Comparison of ENCODE assay signal across 31 cellular contexts in genomic region chr19:31834070-31834469, GRCh38.
DNase-seq lines count a peak whose midpoint lies in the region; FAIRE-seq and TF ChIP-seq lines count a peak whose summit lies in the region.
"Had no signal": no experiment of that assay in that cellular context is flagged by ENCODE, and none has a peak within 500 bp of the region (broad histone marks: within the 10 kb centered on the region; RNA-seq: fewer than 3 reads in every experiment).

No MANE protein-coding gene starts in this region.

- POLR2A ChIA-PET in HEK293 (lab: Yijun Ruan, JAX), result no interaction called here

- no peak for TF ChIP-seq CTCF in HEK293 (tag by site-specific recombination; IDR thresholded peaks at IDR 0.05)

- H3K36me3 ChIP-seq in HEK293 (ENCODE audit: control insufficient read depth in 2 of 2, insufficient read depth in 1 of 2, low read length in 2 of 2), result no peaks in the 10 kb centered on the region
- H3K36me3 ChIP-seq: BE2C; BLaER1; BLaER1 treated with 17β-estradiol and CSF1 and Interleukin-3, amounts not matched to agents 10 nM and 100 nM had no signal

- no peaks in the 10 kb centered on the region for H3K4me1 ChIP-seq in HEK293 (ENCODE audit: control insufficient read depth, insufficient read depth, low read length)
- H3K4me1 ChIP-seq: A549, BE2C, Caco-2 had no signal

- no peak overlapping the region for H3K4me3 ChIP-seq in HEK293 (ENCODE audit: low read depth, low read length)
- H3K4me3 ChIP-seq: A549; BLaER1; BLaER1 treated with 17β-estradiol and CSF1 and Interleukin-3, amounts not matched to agents 10 nM and 100 nM had no signal

- FAIRE-seq in GM18507 (lab: Jason Lieb, UNC), result peak; percentile 36
- FAIRE-seq: A204.1, D721Med had no signal

- CTCF ChIA-PET in HEK293 (lab: Yijun Ruan, JAX), result no interaction called here

- H3K27ac ChIP-seq in HEK293 (ENCODE audit: extremely low read depth, low read depth, low read length), result no peak overlapping the region
- H3K27ac ChIP-seq: 22Rv1; A549; BLaER1; BLaER1 treated with 17β-estradiol and CSF1 and Interleukin-3, amounts not matched to agents 10 nM and 100 nM; C4-2B had no signal

- H3K9me3 ChIP-seq in HEK293 (ENCODE audit: control insufficient read depth, insufficient read depth, low read depth, low read length), result peaks cover 16% of the 10 kb centered on the region

- no peak for DNase-seq in GM18507 (ENCODE audit: extremely low spot score, insufficient read length, low read depth)
- DNase-seq in dermis blood vessel endothelial cell, result no peak
- no peak for DNase-seq in occipital lobe (lab: John Stamatoyannopoulos, UW)
- DNase-seq: 8988T; ACHN; AML-193; BE2C; C1 segment of cervical spinal cord; Caco-2; Calu3; CD4-positive, alpha-beta memory T cell; CD4-positive, alpha-beta T cell; CD4-positive, CD25-positive, alpha-beta regulatory T cell; CD8-positive, alpha-beta memory T cell; CD8-positive, alpha-beta T cell; COR-L47; DMS 273 treated with DMSO at 0.1 percent for 48 hours; DMS153; DMS53; DMS79; DMS79 treated with DMSO at 0.1 percent for 48 hours; DND-41; EL had no signal

TF ChIP-seq in HEK293, 187 proteins besides CTCF, POLR2A, EP300 and RAD21:
- no peak for TF ChIP-seq ZFP41 (tag by site-specific recombination; IDR thresholded peaks at IDR 0.05; ENCODE audit: borderline replicate concordance)
- TF ChIP-seq ZNF558 (tag by site-specific recombination; IDR thresholded peaks at IDR 0.05), result peak; percentile 94
